ENCODE assay signal across 18 cellular contexts in the genomic region with DNA sequence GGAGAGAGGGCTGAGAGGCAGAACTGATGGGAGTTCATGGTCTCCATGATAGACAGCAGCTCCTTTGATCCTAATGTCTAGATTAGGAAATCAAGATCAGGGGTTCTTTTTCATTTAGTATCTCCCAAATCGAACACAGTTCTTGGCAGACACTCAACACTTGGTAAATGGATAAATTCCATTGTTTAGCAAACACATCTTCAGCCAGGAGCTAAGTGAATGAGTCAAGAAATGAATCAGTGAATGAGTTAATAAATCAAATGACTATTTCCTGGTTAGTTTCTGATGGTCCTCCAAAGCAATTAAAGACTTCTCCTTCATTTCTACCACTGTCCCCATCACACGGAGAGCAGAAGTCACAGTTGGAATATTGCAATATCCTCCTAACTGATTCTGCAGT.
A peak's percentile ranks its signal among the peaks of the same experiment; 100 is the strongest.
DNase-seq lines count a peak whose midpoint lies in the region; ATAC-seq and TF ChIP-seq lines count a peak whose summit lies in the region.
"Had no signal": no experiment of that assay in that cellular context is flagged by ENCODE, and none has a peak within 500 bp of the region (broad histone marks: within the 10 kb centered on the region; RNA-seq: fewer than 3 reads in every experiment).

No MANE protein-coding gene starts in this region.

- peak; percentile 2 for TF ChIP-seq CTCF in GM10248 (IDR thresholded peaks at IDR 0.05; ENCODE audit: control extremely low read depth, extremely low read depth, low read depth, missing control alignments)
- no peak for TF ChIP-seq CTCF in PC-3 (conservative IDR thresholded peaks at IDR 0.05; ENCODE audit: low read depth, low read length)
- no peak for TF ChIP-seq CTCF in epithelial cell of esophagus (IDR thresholded peaks at IDR 0.05; ENCODE audit: insufficient read depth, low read depth, low read length, missing control alignments)
- no peak for TF ChIP-seq CTCF in fibroblast of villous mesenchyme (IDR thresholded peaks at IDR 0.05; ENCODE audit: insufficient read depth, low read depth, low read length)

- H3K36me3 ChIP-seq in PC-3 (ENCODE audit: low read depth, low read length) (no peaks in the 10 kb centered on the region), HAP-1 (replicated peaks) (no peaks in the 10 kb centered on the region)
- H3K36me3 ChIP-seq: BLaER1 had no signal

- no peak overlapping the region for H3K9ac ChIP-seq in PC-3 (ENCODE audit: low read length)
- H3K9ac ChIP-seq: BLaER1 had no signal

- in situ Hi-C loops in HAP-1 (cut with MboI; ENCODE audit: low sequenced_read_pairs), result no loop called here

- CTCF ChIA-PET in GM10248 (lab: Yijun Ruan, JAX), result interaction anchor here (1.0 to 2.1 kb wide), 2 partner anchors 16 to 242 kb away, joined by 3 to 9 read pairs; no protein-coding TSS in a partner anchor
- CTCF ChIA-PET in PC-3 (lab: Charles Lee), result interaction anchor here (0.6 kb wide), 1 partner anchor 406 kb away, joined by 4 read pairs; no protein-coding TSS in a partner anchor

- peak overlapping the region; percentile 36; the same call in 1 of the 2 replicates for H3K4me2 ChIP-seq in PC-3 (ENCODE audit: low read length)
- H3K4me2 ChIP-seq: BLaER1 had no signal

- no peaks in the 10 kb centered on the region for H3K9me2 ChIP-seq in PC-3 (replicated peaks; ENCODE audit: low read length)

- H3K27ac ChIP-seq in PC-3 (ENCODE audit: low read length), result peak overlapping the region; percentile 39
- H3K27ac ChIP-seq: BLaER1, HL-60 had no signal

- H3K4me3 ChIP-seq in PC-3 (ENCODE audit: low read length) (no peak overlapping the region), epithelial cell of esophagus (ENCODE audit: low read length) (no peak overlapping the region), fibroblast of villous mesenchyme (ENCODE audit: low read depth, low read length) (no peak overlapping the region), HAP-1 (no peak overlapping the region)
- H3K4me3 ChIP-seq: BLaER1, K562 had no signal

- H3K79me2 ChIP-seq in PC-3 (ENCODE audit: low read length), result no peaks in the 10 kb centered on the region

- ATAC-seq in PC-3 (0 out of 2 replicates have a peak, but pooled peaks have one; percentile 31), HG02798 (IDR thresholded peaks at IDR 0.05; ENCODE audit: poor library complexity, unreplicated experiment) (no peak)
- ATAC-seq: CD8-positive, alpha-beta T cell; K562 had no signal

- no TSS peak for BruUV-seq in PC-3 (replicated peaks; lab: Mats Ljungman, UMichigan)

- DNase-seq in GM10248 (ENCODE audit: extremely low spot score) (no peak), PC-3 (peak; percentile 72), epithelial cell of esophagus (ENCODE audit: low read depth) (peak; percentile 17), fibroblast of villous mesenchyme (ENCODE audit: low read depth) (peak; percentile 12), SW480 (ENCODE audit: low spot score) (no peak), HAP-1 (ENCODE audit: low spot score in 2 of 2) (no peak)
- no peak for DNase-seq in effector CD8-positive, alpha-beta T cell (lab: John Stamatoyannopoulos, UW)
- DNase-seq: 8988T; Calu3; CD8-positive, alpha-beta T cell; DMS79 treated with DMSO at 0.1 percent for 48 hours; GOT3; H9; IMR-90 had no signal

- H3K27me3 ChIP-seq in PC-3 (ENCODE audit: low read length) (no peaks in the 10 kb centered on the region), HAP-1 (ENCODE audit: low read depth) (no peaks in the 10 kb centered on the region)
- H3K27me3 ChIP-seq: BLaER1 had no signal

- intact Hi-C loops in PC-3 (cut with micrococcal nuclease), result no loop called here

- peaks cover 24% of the 10 kb centered on the region for H3K4me1 ChIP-seq in PC-3 (ENCODE audit: insufficient read depth, low read length)
- H3K4me1 ChIP-seq in HAP-1, result peaks cover 5% of the 10 kb centered on the region

- no peak overlapping the region for H2AFZ ChIP-seq in PC-3 (ENCODE audit: low read length)

- no peaks in the 10 kb centered on the region for H3K9me3 ChIP-seq in PC-3 (ENCODE audit: low read length)
- no peaks in the 10 kb centered on the region for H3K9me3 ChIP-seq in HAP-1
- H3K9me3 ChIP-seq: BLaER1 had no signal

- H3F3A ChIP-seq in PC-3 (ENCODE audit: low read length, unreplicated experiment), result no peaks in the 10 kb centered on the region

- POLR2A ChIA-PET in GM10248 (lab: Yijun Ruan, JAX) (no interaction called here), PC-3 (lab: Charles Lee; ENCODE audit: unreplicated experiment) (interaction anchor here (0.5 kb wide), 1 partner anchor 133 kb away, joined by 3 read pairs; no protein-coding TSS in a partner anchor)

- H4K20me1 ChIP-seq in PC-3 (ENCODE audit: low read length), result no peaks in the 10 kb centered on the region
- H4K20me1 ChIP-seq: BLaER1 had no signal

Comparison
In these comparisons a context has a peak if more than half of its experiments do, and no peak if none do; other contexts are left out.
1. DNase-seq: peak in PC-3 (single experiment), epithelial cell of esophagus (single experiment) and fibroblast of villous mesenchyme (single experiment); none in GM10248 (single experiment), SW480 (single experiment), HAP-1 (0 of 2) and effector CD8-positive, alpha-beta T cell (single experiment).